Comparison of ENCODE assay signal across 14 cellular contexts in the genomic region with DNA sequence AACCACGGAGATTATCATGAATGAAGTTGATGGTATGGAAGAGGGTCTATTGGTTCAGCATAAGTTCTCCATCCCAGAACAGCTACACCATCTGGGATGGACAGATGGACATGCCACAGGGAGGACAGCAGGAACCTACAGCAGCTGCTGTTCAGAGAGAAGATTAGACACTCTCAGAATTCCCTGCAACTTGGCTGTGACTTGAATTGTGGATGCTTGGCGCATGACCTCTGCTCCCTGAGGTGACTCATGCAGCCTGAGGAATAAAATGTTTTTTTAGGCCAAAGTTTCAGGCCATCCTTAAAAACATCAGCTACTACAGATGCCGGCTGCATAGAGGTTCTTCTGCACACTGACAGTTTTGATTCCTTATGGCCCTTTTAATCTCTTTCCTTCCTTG.
DNase-seq lines count a peak whose midpoint lies in the region; ATAC-seq, FAIRE-seq and TF ChIP-seq lines count a peak whose summit lies in the region.
"Had no signal": no experiment of that assay in that cellular context is flagged by ENCODE, and none has a peak within 500 bp of the region (broad histone marks: within the 10 kb centered on the region; RNA-seq: fewer than 3 reads in every experiment).

No MANE protein-coding gene starts in this region.

- no peak for TF ChIP-seq POLR2A in A549 (IDR thresholded peaks at IDR 0.05; ENCODE audit: low read length)

- peak; percentile 89 for FAIRE-seq in A549 (lab: Jason Lieb, UNC)

- H3K9me3 ChIP-seq in A549: no peaks in the 10 kb centered on the region
- H3K9me3 ChIP-seq: ascending aorta had no signal

- H3K36me3 ChIP-seq in kidney epithelial cell (ENCODE audit: control insufficient read depth, insufficient read depth, low read length): no peaks in the 10 kb centered on the region
- H3K36me3 ChIP-seq: ascending aorta had no signal

- no peak for TF ChIP-seq CTCF in A549 (IDR thresholded peaks at IDR 0.05)
- no peak for TF ChIP-seq CTCF in kidney epithelial cell (IDR thresholded peaks at IDR 0.05; ENCODE audit: insufficient read depth, low read length, poor library complexity, severe bottlenecking)

- H3K4me3 ChIP-seq in A549 (no peak overlapping the region), kidney epithelial cell (ENCODE audit: low read depth, low read length) (no peak overlapping the region)
- H3K4me3 ChIP-seq: ascending aorta had no signal

- peak overlapping the region; percentile 49 for H3K4me2 ChIP-seq in A549

- POLR2A ChIA-PET in A549 (lab: Yijun Ruan, JAX): interaction anchor here (0.6 kb wide), 1 partner anchor 263 kb away, joined by 6 read pairs; no protein-coding TSS in a partner anchor

- ATAC-seq in A549: no peak; a peak in 1 of 6 replicates
- no peak for ATAC-seq in GM18858 (IDR thresholded peaks at IDR 0.05; ENCODE audit: unreplicated experiment)
- ATAC-seq: naive thymus-derived CD4-positive, alpha-beta T cell; T-cell had no signal

- CTCF ChIA-PET in A549 (lab: Yijun Ruan, JAX): interaction anchor here (0.7 to 1.7 kb wide), 2 partner anchors 42 to 1062 kb away, joined by 3 to 4 read pairs; no protein-coding TSS in a partner anchor

- DNase-seq in A549 (ENCODE audit: low read depth in 1 of 2, low spot score in 1 of 2) (peak in 1 of 2 experiments; percentile 9), HPDE6-E6E7 (ENCODE audit: extremely low spot score) (peak; percentile 8), brain pericyte (ENCODE audit: low read depth, low spot score) (peak; percentile 26), kidney epithelial cell (ENCODE audit: low read depth) (peak; percentile 7), NCI-H2107 (lab: John Stamatoyannopoulos, UW) (no peak), SW480 (ENCODE audit: low spot score) (no peak), GDM1 (lab: John Stamatoyannopoulos, UW) (no peak)
- DNase-seq: activated CD8-positive, alpha-beta memory T cell treated with anti-CD3 and anti-CD28 coated beads for 24 hours; naive thymus-derived CD4-positive, alpha-beta T cell; NCI-H510A treated with DMSO at 0.1 percent for 48 hours; stimulated activated CD4-positive, alpha-beta T cell treated with anti-CD3 and anti-CD28 coated beads, Interleukin-4, amount 100 ng/mL, for 1 hour; T-cell had no signal

- H3K4me1 ChIP-seq in A549: peaks cover 14% of the 10 kb centered on the region
- H3K4me1 ChIP-seq: ascending aorta had no signal

- TF ChIP-seq EP300 in A549 (IDR thresholded peaks at IDR 0.05): no peak

- no peaks in the 10 kb centered on the region for H3K27me3 ChIP-seq in kidney epithelial cell (ENCODE audit: control insufficient read depth, insufficient read depth, low read length)
- H3K27me3 ChIP-seq: ascending aorta had no signal

- 54% methylated on average over 3 of the region's 3 CpGs for WGBS in A549 (ENCODE audit: missing lambda C conversion rate)

- TF ChIP-seq RAD21 in A549 (conservative IDR thresholded peaks at IDR 0.05 in 1 of 2, IDR thresholded peaks at IDR 0.05 in 1 of 2): no peak

- no peak overlapping the region for H3K27ac ChIP-seq in A549
- H3K27ac ChIP-seq: ascending aorta had no signal

TF ChIP-seq in A549, 52 proteins besides CTCF, POLR2A, EP300 and RAD21:
- TF ChIP-seq HOXB13 (CRISPR knock-in tag; IDR thresholded peaks at IDR 0.05; ENCODE audit: low read depth) (no peak), CEBPB (IDR thresholded peaks at IDR 0.05) (no peak), FOSL2 (IDR thresholded peaks at IDR 0.05) (no peak), FOSL2 (CRISPR knock-in tag; IDR thresholded peaks at IDR 0.05) (peak; percentile 15; the same call in 1 of the 2 replicates), RNF2 (IDR thresholded peaks at IDR 0.05; ENCODE audit: borderline replicate concordance, low read depth) (no peak)

Comparison
In these comparisons a context has a peak if more than half of its experiments do, and no peak if none do; other contexts are left out.
1. DNase-seq: peak in HPDE6-E6E7 (single experiment), brain pericyte (single experiment) and kidney epithelial cell (single experiment); none in NCI-H2107 (single experiment), SW480 (single experiment) and GDM1 (single experiment).